In the genomic region with DNA sequence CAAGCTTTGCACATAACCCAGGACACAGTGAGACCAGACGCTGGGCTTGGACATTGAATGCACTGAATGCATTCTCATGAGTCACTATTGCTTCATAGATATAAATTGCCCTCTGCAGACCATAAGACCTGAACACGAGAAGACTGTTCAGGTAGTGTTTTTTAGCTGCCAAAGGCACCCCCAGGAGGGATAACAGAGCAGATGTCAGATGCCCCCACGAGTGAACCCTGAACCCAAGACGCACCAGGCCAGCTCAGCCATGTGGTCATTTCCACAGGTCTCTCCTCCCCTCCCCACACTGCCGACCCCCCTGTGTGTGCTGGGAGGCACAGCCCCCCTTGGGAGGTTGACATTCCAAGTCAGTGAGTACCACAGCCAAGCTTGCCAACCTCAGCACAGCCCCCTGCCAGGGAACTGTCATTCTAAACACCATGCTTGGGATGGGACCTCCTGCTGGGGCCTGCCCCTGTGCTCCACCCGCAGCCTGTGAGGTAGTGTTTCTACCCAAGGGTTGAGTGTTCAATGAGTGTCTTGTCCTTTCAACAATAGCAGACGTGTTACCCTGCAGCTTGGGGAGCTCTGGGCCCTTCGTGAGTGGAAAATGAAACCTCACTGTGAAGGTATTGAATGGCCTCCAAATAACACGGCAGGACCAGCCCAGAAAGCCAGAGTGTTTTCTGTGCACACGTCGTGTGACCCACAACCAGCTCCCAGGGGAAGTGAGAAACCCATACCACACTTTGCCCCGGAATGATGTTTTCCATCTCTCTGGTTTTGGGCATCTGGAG, we compare ENCODE assay signal across 13 cellular contexts.
DNase-seq lines count a peak whose midpoint lies in the region; TF ChIP-seq lines count a peak whose summit lies in the region.
"Had no signal": no experiment of that assay in that cellular context is flagged by ENCODE, and none has a peak within 500 bp of the region (broad histone marks: within the 10 kb centered on the region; RNA-seq: fewer than 3 reads in every experiment).

No MANE protein-coding gene starts in this region.

- no peaks in the 10 kb centered on the region for H3K79me2 ChIP-seq in fibroblast of lung (ENCODE audit: control insufficient read depth, insufficient read depth, low read length)

- no peak for TF ChIP-seq CTCF in fibroblast of lung (conservative IDR thresholded peaks at IDR 0.05 in 1 of 2, IDR thresholded peaks at IDR 0.05 in 1 of 2; ENCODE audit: low read depth in 1 of 2, low read length in 2 of 2)

- DNase-seq in NOMO-1 treated with DMSO at 0.1 percent for 48 hours (lab: John Stamatoyannopoulos, UW; ENCODE audit: unreplicated experiment) (peak; percentile 42), NOMO-1 treated with dmso at 0.1 percent for 144 hours (lab: John Stamatoyannopoulos, UW; ENCODE audit: unreplicated experiment) (no peak), SK-MEL-5 (ENCODE audit: low read depth, low spot score) (peak; percentile 19), fibroblast of lung (ENCODE audit: low read depth in 2 of 2) (peak; percentile 62 to 80), skeletal muscle cell (ENCODE audit: low read depth) (peak; percentile 64), midbrain (lab: John Stamatoyannopoulos, UW) (no peak), NCI-H69 (lab: John Stamatoyannopoulos, UW) (no peak)
- DNase-seq in activated CD4-positive, alpha-beta T cell treated with anti-CD3 and anti-CD28 coated beads, Interleukin-2, amount 50 U/mL, for 1 hour = no peak
- DNase-seq: activated CD4-positive, alpha-beta T cell treated with anti-CD3 and anti-CD28 coated beads for 48 hours; Kasumi-1; mucosa of descending colon; NCI-H2029; stimulated activated CD8-positive, alpha-beta memory T cell treated with anti-CD3 and anti-CD28 coated beads, Interleukin-4, amount 100 ng/mL, for 48 hours had no signal

- no peak overlapping the region for H2AFZ ChIP-seq in fibroblast of lung (ENCODE audit: low read length)

- H4K20me1 ChIP-seq in fibroblast of lung (ENCODE audit: control insufficient read depth, extremely low read depth, insufficient read depth, low read length) = no peaks in the 10 kb centered on the region

- no peaks in the 10 kb centered on the region for H3K27me3 ChIP-seq in fibroblast of lung (ENCODE audit: control insufficient read depth, insufficient read depth, low read length)

- H3K4me1 ChIP-seq in fibroblast of lung (ENCODE audit: control insufficient read depth, extremely low read depth, insufficient read depth, low read length) = peaks cover 13% of the 10 kb centered on the region

- no peaks in the 10 kb centered on the region for H3K36me3 ChIP-seq in fibroblast of lung (ENCODE audit: control insufficient read depth, insufficient read depth, low read length)

- H3K4me2 ChIP-seq in fibroblast of lung (ENCODE audit: extremely low read depth, insufficient read depth, low read length) = peak overlapping the region; percentile 15

- H3K4me3 ChIP-seq in fibroblast of lung (replicated peaks in 1 of 4; ENCODE audit: control extremely low read depth in 1 of 4, insufficient read depth in 1 of 4, low read depth in 3 of 4, low read length in 4 of 4) = no peak overlapping the region
- no peak overlapping the region for H3K4me3 ChIP-seq in skeletal muscle cell (ENCODE audit: low read depth, low read length)
- H3K4me3 ChIP-seq: mucosa of descending colon had no signal

- no peak overlapping the region for H3K27ac ChIP-seq in fibroblast of lung (ENCODE audit: insufficient read depth, low read length)

- no peaks in the 10 kb centered on the region for H3K9me3 ChIP-seq in fibroblast of lung (ENCODE audit: control insufficient read depth, insufficient read depth, low read depth, low read length)
- H3K9me3 ChIP-seq: mucosa of descending colon had no signal

- in situ Hi-C loops in SK-MEL-5 (cut with HindIII; ENCODE audit: low pct_unique_long_range_greater_than_20kb, low sequenced_read_pairs) = no loop called here

- no peak overlapping the region for H3K9ac ChIP-seq in fibroblast of lung (ENCODE audit: insufficient read depth, low read length)

Comparison
In these comparisons a context has a peak if more than half of its experiments do, and no peak if none do; other contexts are left out.
1. DNase-seq: peak in NOMO-1 treated with DMSO at 0.1 percent for 48 hours (single experiment), SK-MEL-5 (single experiment), fibroblast of lung (2 of 2) and skeletal muscle cell (single experiment); none in NOMO-1 treated with dmso at 0.1 percent for 144 hours (single experiment), activated CD4-positive, alpha-beta T cell treated with anti-CD3 and anti-CD28 coated beads, Interleukin-2, amount 50 U/mL, for 1 hour (single experiment), midbrain (single experiment) and NCI-H69 (single experiment).